In genomic region chr1:15350151-15350550, GRCh38 we compare ENCODE assay signal across 11 cellular contexts.
"Had no signal": no experiment of that assay in that cellular context is flagged by ENCODE, and none has a peak within 500 bp of the region (broad histone marks: within the 10 kb centered on the region; RNA-seq: fewer than 3 reads in every experiment).

No MANE protein-coding gene starts in this region.

- H2AFZ ChIP-seq: neural progenitor cell had no signal

- H3K27me3 ChIP-seq: breast epithelium, left lung, neural progenitor cell, uterus had no signal

- H3K4me3 ChIP-seq: breast epithelium, left lung, neural progenitor cell, skin epidermis, uterus had no signal

- H3K27ac ChIP-seq: breast epithelium, left lung, neural progenitor cell, skin epidermis, uterus had no signal

- H3K9ac ChIP-seq: neural progenitor cell had no signal

- DNase-seq: activated CD4-positive, CD25-positive, alpha-beta regulatory T cell; activated effector memory CD4-positive, alpha-beta T cell treated with anti-CD3 and anti-CD28 coated beads, Interleukin-2, amount 50 U/mL, for 16 hours; activated naive CD8-positive, alpha-beta T cell treated with anti-CD3 and anti-CD28 coated beads, Interleukin-2, amount 10 ng/mL, durations not matched to agents 7 days and 5 days; activated T-cell treated with anti-CD3 and anti-CD28 coated beads, Interleukin-2, amount 50 U/mL, for 24 hours; aorta; foreskin melanocyte; left lung; uterus had no signal

- ATAC-seq: left lung had no signal

- H3K36me3 ChIP-seq: breast epithelium, left lung, neural progenitor cell, uterus had no signal

- H3K36me3 Mint-ChIP-seq: activated naive CD8-positive, alpha-beta T cell treated with anti-CD3 and anti-CD28 coated beads, Interleukin-2, amount 10 ng/mL, durations not matched to agents 7 days and 5 days; neural progenitor cell had no signal

- H3K4me2 ChIP-seq: neural progenitor cell had no signal

- H3K4me3 Mint-ChIP-seq: activated naive CD8-positive, alpha-beta T cell treated with anti-CD3 and anti-CD28 coated beads, Interleukin-2, amount 10 ng/mL, durations not matched to agents 7 days and 5 days; activated T-cell treated with anti-CD3 and anti-CD28 coated beads, Interleukin-2, amount 50 U/mL, for 24 hours; neural progenitor cell had no signal

- H3K4me1 ChIP-seq: breast epithelium, neural progenitor cell, uterus had no signal

- H3K9me3 ChIP-seq: breast epithelium, left lung, uterus had no signal

- H3K27ac Mint-ChIP-seq: activated T-cell treated with anti-CD3 and anti-CD28 coated beads, Interleukin-2, amount 50 U/mL, for 24 hours had no signal

- H3K9me3 Mint-ChIP-seq: activated naive CD8-positive, alpha-beta T cell treated with anti-CD3 and anti-CD28 coated beads, Interleukin-2, amount 10 ng/mL, durations not matched to agents 7 days and 5 days; activated T-cell treated with anti-CD3 and anti-CD28 coated beads, Interleukin-2, amount 50 U/mL, for 24 hours; neural progenitor cell had no signal
